In genomic region chr6:31806470-31807272, GRCh38 we compare ENCODE assay signal across 1 cellular context.
A peak's percentile ranks its signal among the peaks of the same experiment; 100 is the strongest.
TF ChIP-seq lines count a peak whose summit lies in the region.

TSS of gene LSM2 (minus strand) at chr6:31806966. CDS start at chr6:31806757, 209 bp downstream.

TF ChIP-seq in HepG2, 621 proteins besides CTCF, POLR2A, EP300 and RAD21 (continued from another document and continues in another):
- TF ChIP-seq ZNF382 (CRISPR knock-in tag; IDR thresholded peaks at IDR 0.05; ENCODE audit: borderline replicate concordance) = no peak
- TF ChIP-seq, protein P1, sequence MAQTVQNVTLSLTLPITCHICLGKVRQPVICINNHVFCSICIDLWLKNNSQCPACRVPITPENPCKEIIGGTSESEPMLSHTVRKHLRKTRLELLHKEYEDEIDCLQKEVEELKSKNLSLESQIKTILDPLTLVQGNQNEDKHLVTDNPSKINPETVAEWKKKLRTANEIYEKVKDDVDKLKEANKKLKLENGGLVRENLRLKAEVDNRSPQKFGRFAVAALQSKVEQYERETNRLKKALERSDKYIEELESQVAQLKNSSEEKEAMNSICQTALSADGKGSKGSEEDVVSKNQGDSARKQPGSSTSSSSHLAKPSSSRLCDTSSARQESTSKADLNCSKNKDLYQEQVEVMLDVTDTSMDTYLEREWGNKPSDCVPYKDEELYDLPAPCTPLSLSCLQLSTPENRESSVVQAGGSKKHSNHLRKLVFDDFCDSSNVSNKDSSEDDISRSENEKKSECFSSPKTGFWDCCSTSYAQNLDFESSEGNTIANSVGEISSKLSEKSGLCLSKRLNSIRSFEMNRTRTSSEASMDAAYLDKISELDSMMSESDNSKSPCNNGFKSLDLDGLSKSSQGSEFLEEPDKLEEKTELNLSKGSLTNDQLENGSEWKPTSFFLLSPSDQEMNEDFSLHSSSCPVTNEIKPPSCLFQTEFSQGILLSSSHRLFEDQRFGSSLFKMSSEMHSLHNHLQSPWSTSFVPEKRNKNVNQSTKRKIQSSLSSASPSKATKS (CRISPR knock-in tag; IDR thresholded peaks at IDR 0.05) = no peak
- TF ChIP-seq, protein P2, sequence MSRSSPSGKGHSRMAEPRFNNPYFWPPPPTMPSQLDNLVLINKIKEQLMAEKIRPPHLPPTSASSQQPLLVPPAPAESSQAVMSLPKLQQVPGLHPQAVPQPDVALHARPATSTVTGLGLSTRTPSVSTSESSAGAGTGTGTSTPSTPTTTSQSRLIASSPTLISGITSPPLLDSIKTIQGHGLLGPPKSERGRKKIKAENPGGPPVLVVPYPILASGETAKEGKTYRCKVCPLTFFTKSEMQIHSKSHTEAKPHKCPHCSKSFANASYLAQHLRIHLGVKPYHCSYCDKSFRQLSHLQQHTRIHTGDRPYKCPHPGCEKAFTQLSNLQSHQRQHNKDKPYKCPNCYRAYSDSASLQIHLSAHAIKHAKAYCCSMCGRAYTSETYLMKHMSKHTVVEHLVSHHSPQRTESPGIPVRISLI (CRISPR knock-in tag; IDR thresholded peaks at IDR 0.05; ENCODE audit: borderline replicate concordance) = peak; percentile 70; the same call in 1 of the 2 replicates
- peak; percentile 61; the same call in 1 of the 2 replicates for TF ChIP-seq FOXC1 (CRISPR knock-in tag; IDR thresholded peaks at IDR 0.05; ENCODE audit: borderline replicate concordance)
- TF ChIP-seq SNAPC4 (CRISPR knock-in tag; IDR thresholded peaks at IDR 0.05) = peak; percentile 88
- peak; percentile 65; the same call in 1 of the 2 replicates for TF ChIP-seq HNRNPL (IDR thresholded peaks at IDR 0.05; ENCODE audit: low read depth, low read length)
- no peak for TF ChIP-seq CHD2 (IDR thresholded peaks at IDR 0.05; ENCODE audit: low read depth, low read length)
- peak; percentile 43 for TF ChIP-seq STAG1 (CRISPR knock-in tag; IDR thresholded peaks at IDR 0.05)
- no peak for TF ChIP-seq NCOA5 (CRISPR knock-in tag; IDR thresholded peaks at IDR 0.05)
- TF ChIP-seq ZNF3 (CRISPR knock-in tag; IDR thresholded peaks at IDR 0.05) = no peak
- TF ChIP-seq MYPOP (CRISPR knock-in tag; IDR thresholded peaks at IDR 0.05) = peak; percentile 99
- TF ChIP-seq ZNF792 (CRISPR knock-in tag; IDR thresholded peaks at IDR 0.05) = peak; percentile 93
- no peak for TF ChIP-seq PCBP2 (optimal IDR thresholded peaks at IDR 0.05; ENCODE audit: low read depth, low read length, poor library complexity, severe bottlenecking)
- TF ChIP-seq PRMT3 (CRISPR knock-in tag; IDR thresholded peaks at IDR 0.05; ENCODE audit: borderline replicate concordance, low read depth) = no peak
- TF ChIP-seq, protein P3, sequence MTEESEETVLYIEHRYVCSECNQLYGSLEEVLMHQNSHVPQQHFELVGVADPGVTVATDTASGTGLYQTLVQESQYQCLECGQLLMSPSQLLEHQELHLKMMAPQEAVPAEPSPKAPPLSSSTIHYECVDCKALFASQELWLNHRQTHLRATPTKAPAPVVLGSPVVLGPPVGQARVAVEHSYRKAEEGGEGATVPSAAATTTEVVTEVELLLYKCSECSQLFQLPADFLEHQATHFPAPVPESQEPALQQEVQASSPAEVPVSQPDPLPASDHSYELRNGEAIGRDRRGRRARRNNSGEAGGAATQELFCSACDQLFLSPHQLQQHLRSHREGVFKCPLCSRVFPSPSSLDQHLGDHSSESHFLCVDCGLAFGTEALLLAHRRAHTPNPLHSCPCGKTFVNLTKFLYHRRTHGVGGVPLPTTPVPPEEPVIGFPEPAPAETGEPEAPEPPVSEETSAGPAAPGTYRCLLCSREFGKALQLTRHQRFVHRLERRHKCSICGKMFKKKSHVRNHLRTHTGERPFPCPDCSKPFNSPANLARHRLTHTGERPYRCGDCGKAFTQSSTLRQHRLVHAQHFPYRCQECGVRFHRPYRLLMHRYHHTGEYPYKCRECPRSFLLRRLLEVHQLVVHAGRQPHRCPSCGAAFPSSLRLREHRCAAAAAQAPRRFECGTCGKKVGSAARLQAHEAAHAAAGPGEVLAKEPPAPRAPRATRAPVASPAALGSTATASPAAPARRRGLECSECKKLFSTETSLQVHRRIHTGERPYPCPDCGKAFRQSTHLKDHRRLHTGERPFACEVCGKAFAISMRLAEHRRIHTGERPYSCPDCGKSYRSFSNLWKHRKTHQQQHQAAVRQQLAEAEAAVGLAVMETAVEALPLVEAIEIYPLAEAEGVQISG (CRISPR knock-in tag; IDR thresholded peaks at IDR 0.05) = peak; percentile 90
- TF ChIP-seq ZNF552 (CRISPR knock-in tag; IDR thresholded peaks at IDR 0.05; ENCODE audit: borderline replicate concordance) = peak; percentile 83; the same call in 1 of the 2 replicates
- no peak for TF ChIP-seq ELF4 (CRISPR knock-in tag; IDR thresholded peaks at IDR 0.05; ENCODE audit: borderline replicate concordance)
- TF ChIP-seq GZF1 (CRISPR knock-in tag; IDR thresholded peaks at IDR 0.05) = peak; percentile 82
- TF ChIP-seq SP1 (IDR thresholded peaks at IDR 0.05) = no peak
- TF ChIP-seq SP1 (CRISPR knock-in tag; IDR thresholded peaks at IDR 0.05) = peak; percentile 77
- peak; percentile 98 for TF ChIP-seq HOXA3 (CRISPR knock-in tag; IDR thresholded peaks at IDR 0.05)
- no peak for TF ChIP-seq EHMT2 (IDR thresholded peaks at IDR 0.05; ENCODE audit: borderline replicate concordance, low read depth, low read length)
- TF ChIP-seq, protein P4, sequence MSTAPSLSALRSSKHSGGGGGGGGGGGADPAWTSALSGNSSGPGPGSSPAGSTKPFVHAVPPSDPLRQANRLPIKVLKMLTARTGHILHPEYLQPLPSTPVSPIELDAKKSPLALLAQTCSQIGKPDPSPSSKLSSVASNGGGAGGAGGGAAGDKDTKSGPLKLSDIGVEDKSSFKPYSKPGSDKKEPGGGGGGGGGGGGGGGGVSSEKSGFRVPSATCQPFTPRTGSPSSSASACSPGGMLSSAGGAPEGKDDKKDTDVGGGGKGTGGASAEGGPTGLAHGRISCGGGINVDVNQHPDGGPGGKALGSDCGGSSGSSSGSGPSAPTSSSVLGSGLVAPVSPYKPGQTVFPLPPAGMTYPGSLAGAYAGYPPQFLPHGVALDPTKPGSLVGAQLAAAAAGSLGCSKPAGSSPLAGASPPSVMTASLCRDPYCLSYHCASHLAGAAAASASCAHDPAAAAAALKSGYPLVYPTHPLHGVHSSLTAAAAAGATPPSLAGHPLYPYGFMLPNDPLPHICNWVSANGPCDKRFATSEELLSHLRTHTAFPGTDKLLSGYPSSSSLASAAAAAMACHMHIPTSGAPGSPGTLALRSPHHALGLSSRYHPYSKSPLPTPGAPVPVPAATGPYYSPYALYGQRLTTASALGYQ (CRISPR knock-in tag; IDR thresholded peaks at IDR 0.05) = peak; percentile 78; the same call in 1 of the 2 replicates
- peak; percentile 95; the same call in 1 of the 2 replicates for TF ChIP-seq KAT7 (CRISPR knock-in tag; IDR thresholded peaks at IDR 0.05; ENCODE audit: borderline replicate concordance)
- peak; percentile 96 for TF ChIP-seq CSRNP1 (CRISPR knock-in tag; IDR thresholded peaks at IDR 0.05)
- TF ChIP-seq LRRFIP1 (CRISPR knock-in tag; conservative IDR thresholded peaks at IDR 0.05) = no peak
- no peak for TF ChIP-seq FIP1L1 (IDR thresholded peaks at IDR 0.05; ENCODE audit: borderline replicate concordance, insufficient read depth, low read depth, low read length)
- no peak for TF ChIP-seq ZNF713 (CRISPR knock-in tag; IDR thresholded peaks at IDR 0.05)
- TF ChIP-seq ZNF543 (CRISPR knock-in tag; IDR thresholded peaks at IDR 0.05) = peak; percentile 75; the same call in 1 of the 2 replicates
- peak; percentile 92 for TF ChIP-seq ZNF256 (CRISPR knock-in tag; conservative IDR thresholded peaks at IDR 0.05)
- no peak for TF ChIP-seq FOXA1 (IDR thresholded peaks at IDR 0.05)
- no peak; the same call in 1 of the 2 replicates for TF ChIP-seq FOXA1 (CRISPR knock-in tag; IDR thresholded peaks at IDR 0.05)
- TF ChIP-seq ZBTB3 (CRISPR knock-in tag; IDR thresholded peaks at IDR 0.05; ENCODE audit: borderline replicate concordance, low read depth) = peak; percentile 94
- peak; percentile 96 for TF ChIP-seq HNF4A (CRISPR knock-in tag; IDR thresholded peaks at IDR 0.05)
- peak; percentile 94 for TF ChIP-seq ZNF232 (CRISPR knock-in tag; IDR thresholded peaks at IDR 0.05; ENCODE audit: borderline replicate concordance)
- no peak for TF ChIP-seq GMEB2 (CRISPR knock-in tag; IDR thresholded peaks at IDR 0.05; ENCODE audit: low read depth)
- TF ChIP-seq MYNN (CRISPR knock-in tag; IDR thresholded peaks at IDR 0.05; ENCODE audit: low read depth) = no peak
